In genomic region chr21:44908908-44909307, GRCh38 we compare ENCODE assay signal across 17 cellular contexts. TPM values are rescaled to one million over a fixed set of nuclear protein-coding genes. Genes with fewer than 3 reads are reported as not detected.
DNase-seq lines count a peak whose midpoint lies in the region; ATAC-seq and TF ChIP-seq lines count a peak whose summit lies in the region.
"Had no signal": no experiment of that assay in that cellular context is flagged by ENCODE, and none has a peak within 500 bp of the region (broad histone marks: within the 10 kb centered on the region; RNA-seq: fewer than 3 reads in every experiment).

No MANE protein-coding gene starts in this region.

- POLR2A ChIA-PET in activated B cell treated with CpG ODN at 0.5 μM for 24 hours (lab: Charles Lee), result interaction anchor here (2.5 to 2.8 kb wide), 2 partner anchors 18 to 23 kb away, joined by 19 to 28 read pairs; no protein-coding TSS in a partner anchor

- H3K27me3 Mint-ChIP-seq in activated CD4-positive, alpha-beta T cell treated with anti-CD3 and anti-CD28 coated beads, Interleukin-2, amount 10 ng/mL, durations not matched to agents 24 days and 14 days, result no peaks in the 10 kb centered on the region
- H3K27me3 Mint-ChIP-seq in activated B cell treated with CpG ODN at 0.5 μM for 24 hours (no peaks in the 10 kb centered on the region), endothelial cell (ENCODE audit: unreplicated experiment) (peaks cover 12% of the 10 kb centered on the region), glutamatergic neuron (ENCODE audit: unreplicated experiment) (peaks cover 7% of the 10 kb centered on the region)
- no peaks in the 10 kb centered on the region for H3K27me3 Mint-ChIP-seq in dendritic cell treated with granulocyte-macrophage colony-stimulating factor and Interleukin-4, amounts not matched to agents 40 ng/mL and 50 ng/mL, for 4 days

- 93 to 94% methylated on average over 21 of the region's 21 CpGs for WGBS in sigmoid colon, 2 donors

- no peak for TF ChIP-seq EP300 in sigmoid colon (IDR thresholded peaks at IDR 0.05)

- no peak for ATAC-seq in activated B cell treated with CpG ODN at 0.5 μM for 24 hours (ENCODE audit: low read depth)
- ATAC-seq in HG02588 (IDR thresholded peaks at IDR 0.05; ENCODE audit: unreplicated experiment), result no peak
- ATAC-seq: mucosa of descending colon, Right ventricle myocardium inferior had no signal

- H3K4me1 ChIP-seq in sigmoid colon, result peaks cover 0 to 65% (median 50%) of the 10 kb centered on the region in 4 donors

- peak overlapping the region in 3 of 4 donors; percentile 25 to 44 (median 27) for H3K4me3 ChIP-seq in sigmoid colon
- H3K4me3 ChIP-seq: left ventricle myocardium inferior, mucosa of descending colon, ovary, thyroid gland had no signal

- H3K27me3 ChIP-seq in sigmoid colon, result no peaks in the 10 kb centered on the region
- H3K27me3 ChIP-seq: ovary, thyroid gland had no signal

- no peak for DNase-seq in activated CD4-positive, alpha-beta T cell treated with anti-CD3 and anti-CD28 coated beads, Interleukin-2, amount 10 ng/mL, durations not matched to agents 24 days and 14 days
- DNase-seq in activated CD4-positive, alpha-beta T cell treated with anti-CD3 and anti-CD28 coated beads, Interleukin-2, amount 50 U/mL, for 4 hours, result no peak
- no peak for DNase-seq in activated B cell treated with CpG ODN at 0.5 μM for 24 hours
- no peak for DNase-seq in sigmoid colon
- no peak for DNase-seq in endothelial cell (ENCODE audit: low spot score)
- no peak for DNase-seq in glutamatergic neuron
- DNase-seq: amniotic stem cell, esophagus squamous epithelium, left ventricle myocardium inferior, mucosa of descending colon, NCI-H1105, NCI-H526 treated with DMSO at 0.1 percent for 48 hours, ovary, thyroid gland had no signal

- CTCF ChIA-PET in activated B cell treated with CpG ODN at 0.5 μM for 24 hours (lab: Charles Lee), result interaction anchor here (1.4 to 2.4 kb wide), 2 partner anchors 12 to 16 kb away, joined by 3 to 8 read pairs; partner anchors contain the start of gene ITGB2

- no peaks in the 10 kb centered on the region for H3K9me3 Mint-ChIP-seq in activated CD4-positive, alpha-beta T cell treated with anti-CD3 and anti-CD28 coated beads, Interleukin-2, amount 10 ng/mL, durations not matched to agents 24 days and 14 days
- H3K9me3 Mint-ChIP-seq in activated B cell treated with CpG ODN at 0.5 μM for 24 hours (no peaks in the 10 kb centered on the region), endothelial cell (ENCODE audit: unreplicated experiment) (no peaks in the 10 kb centered on the region), glutamatergic neuron (ENCODE audit: unreplicated experiment) (peaks cover 1% of the 10 kb centered on the region)
- H3K9me3 Mint-ChIP-seq in dendritic cell treated with granulocyte-macrophage colony-stimulating factor and Interleukin-4, amounts not matched to agents 40 ng/mL and 50 ng/mL, for 4 days, result no peaks in the 10 kb centered on the region

- H3K9me3 ChIP-seq in sigmoid colon, result no peaks in the 10 kb centered on the region
- H3K9me3 ChIP-seq: esophagus squamous epithelium, left ventricle myocardium inferior, mucosa of descending colon, ovary, thyroid gland had no signal

- H3K27ac Mint-ChIP-seq in activated CD4-positive, alpha-beta T cell treated with anti-CD3 and anti-CD28 coated beads, Interleukin-2, amount 10 ng/mL, durations not matched to agents 24 days and 14 days, result peak overlapping the region; percentile 74
- H3K27ac Mint-ChIP-seq in activated B cell treated with CpG ODN at 0.5 μM for 24 hours (peak overlapping the region; percentile 41), endothelial cell (ENCODE audit: unreplicated experiment) (no peak overlapping the region), glutamatergic neuron (ENCODE audit: unreplicated experiment) (no peak overlapping the region)
- H3K27ac Mint-ChIP-seq in dendritic cell treated with granulocyte-macrophage colony-stimulating factor and Interleukin-4, amounts not matched to agents 40 ng/mL and 50 ng/mL, for 4 days, result peak overlapping the region; percentile 79

- H3K36me3 ChIP-seq in sigmoid colon, result no peaks in the 10 kb centered on the region
- H3K36me3 ChIP-seq: esophagus squamous epithelium, left ventricle myocardium inferior, ovary, thyroid gland had no signal

- intact Hi-C loops in activated CD4-positive, alpha-beta T cell treated with anti-CD3 and anti-CD28 coated beads, Interleukin-2, amount 10 ng/mL, durations not matched to agents 24 days and 14 days (cut with micrococcal nuclease), result no loop called here
- intact Hi-C loops in activated B cell treated with CpG ODN at 0.5 μM for 24 hours (cut with micrococcal nuclease), result loop anchor here (1.0 kb wide), 1 partner anchor 36 kb away; the partner anchor contains the start of gene PTTG1IP
- intact Hi-C loops in dendritic cell treated with granulocyte-macrophage colony-stimulating factor and Interleukin-4, amounts not matched to agents 40 ng/mL and 50 ng/mL, for 4 days (cut with micrococcal nuclease), result loop anchor here (5.0 kb wide), 1 partner anchor 37 kb away; the partner anchor contains the start of gene PTTG1IP
- intact Hi-C loops in sigmoid colon (cut with DNase I), result no loop called here

- no peak for TF ChIP-seq POLR2A in sigmoid colon (IDR thresholded peaks at IDR 0.05)

- no peak overlapping the region for H3K4me3 Mint-ChIP-seq in activated CD4-positive, alpha-beta T cell treated with anti-CD3 and anti-CD28 coated beads, Interleukin-2, amount 10 ng/mL, durations not matched to agents 24 days and 14 days
- H3K4me3 Mint-ChIP-seq in activated B cell treated with CpG ODN at 0.5 μM for 24 hours, result no peak overlapping the region
- peak overlapping the region; percentile 52 for H3K4me3 Mint-ChIP-seq in dendritic cell treated with granulocyte-macrophage colony-stimulating factor and Interleukin-4, amounts not matched to agents 40 ng/mL and 50 ng/mL, for 4 days
- H3K4me3 Mint-ChIP-seq in endothelial cell (ENCODE audit: unreplicated experiment), result no peak overlapping the region
- no peak overlapping the region for H3K4me3 Mint-ChIP-seq in glutamatergic neuron (ENCODE audit: unreplicated experiment)

- peaks cover 38% of the 10 kb centered on the region for H3K36me3 Mint-ChIP-seq in activated CD4-positive, alpha-beta T cell treated with anti-CD3 and anti-CD28 coated beads, Interleukin-2, amount 10 ng/mL, durations not matched to agents 24 days and 14 days (ENCODE audit: low read depth)
- H3K36me3 Mint-ChIP-seq in activated B cell treated with CpG ODN at 0.5 μM for 24 hours (ENCODE audit: low read depth), result peaks cover 36% of the 10 kb centered on the region
- peaks cover 93% of the 10 kb centered on the region for H3K36me3 Mint-ChIP-seq in dendritic cell treated with granulocyte-macrophage colony-stimulating factor and Interleukin-4, amounts not matched to agents 40 ng/mL and 50 ng/mL, for 4 days (ENCODE audit: low read depth)
- H3K36me3 Mint-ChIP-seq in endothelial cell (ENCODE audit: low read depth, unreplicated experiment), result peaks cover 6% of the 10 kb centered on the region
- H3K36me3 Mint-ChIP-seq in glutamatergic neuron (ENCODE audit: unreplicated experiment), result no peaks in the 10 kb centered on the region

- H3K27ac ChIP-seq in sigmoid colon, result peak overlapping the region in 3 of 4 donors; percentile 71 to 92 (median 83)
- H3K27ac ChIP-seq: left ventricle myocardium inferior, ovary, thyroid gland had no signal

- TF ChIP-seq CTCF in activated B cell treated with CpG ODN at 0.5 μM for 24 hours (IDR thresholded peaks at IDR 0.05) (no peak), sigmoid colon (IDR thresholded peaks at IDR 0.05) (no peak), endothelial cell (IDR thresholded peaks at IDR 0.05; ENCODE audit: unreplicated experiment) (no peak), glutamatergic neuron (IDR thresholded peaks at IDR 0.05; ENCODE audit: partially characterized antibody, unreplicated experiment) (no peak)

- H3K4me1 Mint-ChIP-seq in activated CD4-positive, alpha-beta T cell treated with anti-CD3 and anti-CD28 coated beads, Interleukin-2, amount 10 ng/mL, durations not matched to agents 24 days and 14 days, result peaks cover 40% of the 10 kb centered on the region
- H3K4me1 Mint-ChIP-seq in activated B cell treated with CpG ODN at 0.5 μM for 24 hours (peaks cover 77% of the 10 kb centered on the region), endothelial cell (ENCODE audit: unreplicated experiment) (no peaks in the 10 kb centered on the region), glutamatergic neuron (ENCODE audit: low read depth, unreplicated experiment) (peaks cover 10% of the 10 kb centered on the region)
- peaks cover 97% of the 10 kb centered on the region for H3K4me1 Mint-ChIP-seq in dendritic cell treated with granulocyte-macrophage colony-stimulating factor and Interleukin-4, amounts not matched to agents 40 ng/mL and 50 ng/mL, for 4 days (ENCODE audit: low read depth)

RNA-seq across cellular contexts. Expression of gene ITGB2, which starts 11.8 kb away (rescaled TPM):
- 265 and 266 TPM in 2 replicates for total RNA-seq in activated CD4-positive, alpha-beta T cell treated with anti-CD3 and anti-CD28 coated beads, Interleukin-2, amount 10 ng/mL, durations not matched to agents 24 days and 14 days
- 124 and 131 TPM in 2 replicates for total RNA-seq in activated B cell treated with CpG ODN at 0.5 μM for 24 hours
- total RNA-seq in sigmoid colon, result 10 to 100 TPM; 14.7 to 82.0 (median 48.5) TPM
- 100 to 1,000 TPM in 1 of 3 donors, 10 to 100 TPM in 2; 21.0 to 103 (median 60.5) TPM for polyA plus RNA-seq in sigmoid colon
- total RNA-seq in endothelial cell (ENCODE audit: unreplicated experiment), result 21.3 TPM
- 0.91 TPM for total RNA-seq in glutamatergic neuron (ENCODE audit: unreplicated experiment)

RNA-seq across cellular contexts. Expression of gene SLX9, which starts 30.9 kb away (rescaled TPM):
- 74.6 and 80.8 TPM in 2 replicates for total RNA-seq in activated CD4-positive, alpha-beta T cell treated with anti-CD3 and anti-CD28 coated beads, Interleukin-2, amount 10 ng/mL, durations not matched to agents 24 days and 14 days
- total RNA-seq in activated B cell treated with CpG ODN at 0.5 μM for 24 hours (26.0 and 34.7 TPM in 2 replicates), sigmoid colon (10 to 100 TPM; 18.3 to 38.8 (median 22.0) TPM), endothelial cell (ENCODE audit: unreplicated experiment) (13.7 TPM), glutamatergic neuron (ENCODE audit: unreplicated experiment) (30.7 TPM)
- 10 to 100 TPM in 2 of 3 donors, 1 to 10 TPM in 1; 9.7 to 31.9 (median 15.0) TPM for polyA plus RNA-seq in sigmoid colon

RNA-seq across cellular contexts. Expression of gene PTTG1IP, which starts 35.4 kb away (rescaled TPM):
- 44.2 and 46.5 TPM in 2 replicates for total RNA-seq in activated CD4-positive, alpha-beta T cell treated with anti-CD3 and anti-CD28 coated beads, Interleukin-2, amount 10 ng/mL, durations not matched to agents 24 days and 14 days
- total RNA-seq in activated B cell treated with CpG ODN at 0.5 μM for 24 hours, result 35.3 and 36.6 TPM in 2 replicates
- total RNA-seq in sigmoid colon, result 100 to 1,000 TPM; 158 to 208 (median 188) TPM
- 100 to 1,000 TPM in 1 of 3 donors, 10 to 100 TPM in 2; 49.7 to 146 (median 59.5) TPM for polyA plus RNA-seq in sigmoid colon
- 223 TPM for total RNA-seq in endothelial cell (ENCODE audit: unreplicated experiment)
- 249 TPM for total RNA-seq in glutamatergic neuron (ENCODE audit: unreplicated experiment)

Comparison
In these comparisons a context has a peak if more than half of its experiments do, and no peak if none do; other contexts are left out.
1. H3K27ac Mint-ChIP-seq: peak in activated CD4-positive, alpha-beta T cell treated with anti-CD3 and anti-CD28 coated beads, Interleukin-2, amount 10 ng/mL, durations not matched to agents 24 days and 14 days (single experiment), activated B cell treated with CpG ODN at 0.5 μM for 24 hours (single experiment) and dendritic cell treated with granulocyte-macrophage colony-stimulating factor and Interleukin-4, amounts not matched to agents 40 ng/mL and 50 ng/mL, for 4 days (single experiment); none in endothelial cell (single experiment) and glutamatergic neuron (single experiment).
2. intact Hi-C loops: an anchor here in activated B cell treated with CpG ODN at 0.5 μM for 24 hours (1.0 kb wide) and dendritic cell treated with granulocyte-macrophage colony-stimulating factor and Interleukin-4, amounts not matched to agents 40 ng/mL and 50 ng/mL, for 4 days (5.0 kb wide); none called in activated CD4-positive, alpha-beta T cell treated with anti-CD3 and anti-CD28 coated beads, Interleukin-2, amount 10 ng/mL, durations not matched to agents 24 days and 14 days and sigmoid colon.